19 cellular contexts compared by ENCODE assay signal in the genomic region with DNA sequence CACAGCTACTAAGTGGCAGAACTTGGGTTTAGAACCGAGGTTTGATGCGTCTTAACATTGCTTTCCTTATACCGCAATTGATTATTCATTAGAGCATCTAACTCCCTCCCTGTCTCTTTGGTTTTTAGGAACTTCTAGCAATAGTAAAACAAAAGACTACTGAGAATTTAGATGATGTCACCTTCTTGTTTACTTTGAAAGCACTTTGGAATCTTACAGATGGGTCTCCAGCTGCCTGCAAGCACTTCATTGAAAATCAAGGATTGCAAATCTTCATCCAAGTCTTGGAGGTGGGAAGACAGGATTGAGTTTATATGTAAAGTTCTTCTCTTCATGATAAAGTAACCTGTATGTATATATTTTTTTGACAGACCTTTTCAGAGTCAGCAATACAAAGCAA. TPM values are rescaled to one million over a fixed set of nuclear protein-coding genes. Genes with fewer than 3 reads are reported as not detected.
"Had no signal": no experiment of that assay in that cellular context is flagged by ENCODE, and none has a peak within 500 bp of the region (broad histone marks: within the 10 kb centered on the region; RNA-seq: fewer than 3 reads in every experiment).

No MANE protein-coding gene starts in this region.

- ATAC-seq: activated CD8-positive, alpha-beta memory T cell treated with anti-CD3 and anti-CD28 coated beads, Interleukin-2, amount 10 ng/mL, durations not matched to agents 7 days and 5 days had no signal

- H3K9me3 ChIP-seq: breast epithelium, left lung, tibial nerve, vagina had no signal

- H3K4me1 ChIP-seq: breast epithelium, left lung, tibial nerve, vagina had no signal

- H3K36me3 ChIP-seq: breast epithelium, left lung, tibial nerve, vagina had no signal

- H3K4me3 ChIP-seq: breast epithelium, hepatocyte, left lung, tibial nerve, vagina had no signal

- H3K27me3 ChIP-seq: breast epithelium, hepatocyte, left lung, tibial nerve, vagina had no signal

- DNase-seq: activated CD4-positive, alpha-beta memory T cell treated with anti-CD3 and anti-CD28 coated beads, Interleukin-2, amount 10 ng/mL, durations not matched to agents 7 days and 5 days; activated CD4-positive, alpha-beta T cell treated with anti-CD3 and anti-CD28 coated beads for 48 hours; activated CD4-positive, CD25-positive, alpha-beta regulatory T cell; activated CD8-positive, alpha-beta memory T cell treated with anti-CD3 and anti-CD28 coated beads, Interleukin-2, amount 10 ng/mL, durations not matched to agents 7 days and 5 days; activated naive CD4-positive, alpha-beta T cell; activated naive CD8-positive, alpha-beta T cell treated with anti-CD3 and anti-CD28 coated beads for 36 hours; cerebellar nuclear complex; effector CD4-positive, alpha-beta T cell; left lung; nephron progenitor cell; stimulated activated naive CD4-positive, alpha-beta T cell treated with Interleukin-2 at 50 U/mL for 16 hours; substantia nigra; T1000 had no signal

- H3K27ac ChIP-seq: breast epithelium, hepatocyte, left lung, tibial nerve, vagina had no signal

RNA-seq across cellular contexts. Expression of gene ZYG11A, which starts 35.0 kb away (rescaled TPM):
- total RNA-seq: myocyte, progenitor cell of endocrine pancreas, tibial nerve had no signal
